Comparison of ENCODE assay signal across 29 cellular contexts in the genomic region with DNA sequence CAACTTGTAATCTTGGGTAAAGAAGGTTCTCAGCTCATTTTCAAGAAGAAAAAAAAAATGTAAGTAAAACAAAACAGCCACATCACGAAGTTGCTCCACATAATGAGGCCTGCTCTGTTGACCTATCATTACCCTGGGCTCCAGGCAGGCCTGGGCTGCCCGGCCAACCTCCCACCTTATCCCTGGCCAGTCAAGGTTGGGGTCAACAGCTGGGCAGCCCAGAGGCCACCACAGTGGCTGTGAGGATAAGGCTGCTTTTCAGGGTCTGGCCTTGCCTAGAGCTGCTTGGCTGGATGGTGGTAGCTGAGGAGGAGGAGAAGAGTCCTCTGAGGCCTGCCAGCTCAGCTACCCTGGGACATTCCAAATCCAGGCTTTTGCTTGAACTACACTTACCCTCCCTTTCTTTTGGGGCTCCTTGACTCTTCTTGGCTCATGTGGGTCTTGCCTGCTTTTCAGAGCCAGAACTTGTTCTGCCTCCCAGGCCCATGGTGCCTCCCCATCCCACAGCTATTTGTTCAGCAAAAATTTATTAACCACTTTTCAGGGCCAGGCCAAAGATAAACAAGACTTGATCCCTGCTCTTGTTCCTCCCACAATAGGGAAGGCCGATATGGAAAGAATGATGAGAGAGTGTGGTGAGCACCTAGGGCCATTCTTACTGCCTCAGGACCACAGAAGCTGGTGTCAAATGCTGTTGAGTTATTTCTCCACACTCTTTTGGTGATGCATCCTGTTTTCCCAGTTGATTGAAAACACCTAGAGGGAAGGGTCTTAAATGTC.
"Had no signal": no experiment of that assay in that cellular context is flagged by ENCODE, and none has a peak within 500 bp of the region (broad histone marks: within the 10 kb centered on the region; RNA-seq: fewer than 3 reads in every experiment).

No MANE protein-coding gene starts in this region.

- H3K9me3 ChIP-seq: esophagus squamous epithelium, heart right ventricle, left ventricle myocardium inferior, lower lobe of right lung, right atrium auricular region, sigmoid colon, transverse colon, upper lobe of right lung, uterus had no signal

- FAIRE-seq: endometrium had no signal

- H3K79me2 ChIP-seq: parathyroid adenoma had no signal

- H3K9ac ChIP-seq: parathyroid adenoma had no signal

- DNase-seq: cortex of kidney; effector memory CD8-positive, alpha-beta T cell; erythroblast; esophagus squamous epithelium; foreskin melanocyte; glutamatergic neuron; heart right ventricle; hypothalamus; immature natural killer cell; islet precursor cell; kidney glomerular epithelial cell; left colon; left ventricle myocardium inferior; lower lobe of right lung; naive B cell; sigmoid colon; stimulated activated CD4-positive, alpha-beta T cell treated with anti-CD3 and anti-CD28 coated beads, Interleukin-2, amount 100 ng/mL, for 24 hours; stimulated activated CD4-positive, alpha-beta T cell treated with anti-CD3 and anti-CD28 coated beads, Interleukin-4, amount 100 ng/mL, for 24 hours; stimulated activated naive CD8-positive, alpha-beta T cell treated with anti-CD3 and anti-CD28 coated beads, Interleukin-15, Interleukin-2, amounts not matched to agents 100 U/mL and 50 U/mL, for 24 hours; transverse colon; upper lobe of right lung; uterus had no signal

- H3K4me3 Mint-ChIP-seq: effector memory CD8-positive, alpha-beta T cell; immature natural killer cell; natural killer cell treated with Interleukin-12 subunit alpha and Interleukin-12 subunit beta and Interleukin-15 and Interleukin-18, amount 100 ng/mL, for 72 hours; neural crest cell; stimulated activated memory B cell treated with anti-CD40 and anti-IgM and Interleukin-4, amounts not matched to agents 10 μg/mL and 1 μg/mL and 100 μg/mL, for 72 hours had no signal

- H3K36me3 Mint-ChIP-seq: immature natural killer cell; naive B cell; natural killer cell treated with Interleukin-12 subunit alpha and Interleukin-12 subunit beta and Interleukin-15 and Interleukin-18, amount 100 ng/mL, for 72 hours; stimulated activated memory B cell treated with anti-CD40 and anti-IgM and Interleukin-4, amounts not matched to agents 10 μg/mL and 1 μg/mL and 100 μg/mL, for 72 hours had no signal

- H3K27ac ChIP-seq: esophagus squamous epithelium, heart right ventricle, left ventricle myocardium inferior, lower lobe of right lung, parathyroid adenoma, right atrium auricular region, sigmoid colon, transverse colon, upper lobe of right lung, uterus had no signal

- H3K4me1 ChIP-seq: parathyroid adenoma, uterus had no signal

- H3K27me3 Mint-ChIP-seq: effector memory CD8-positive, alpha-beta T cell; naive B cell; stimulated activated memory B cell treated with anti-CD40 and anti-IgM and Interleukin-4, amounts not matched to agents 10 μg/mL and 1 μg/mL and 100 μg/mL, for 72 hours had no signal

- H3K27me3 ChIP-seq: esophagus squamous epithelium, heart right ventricle, right atrium auricular region, sigmoid colon, transverse colon, upper lobe of right lung, uterus had no signal

- H3K27ac Mint-ChIP-seq: natural killer cell treated with Interleukin-12 subunit alpha and Interleukin-12 subunit beta and Interleukin-15 and Interleukin-18, amount 100 ng/mL, for 72 hours; progenitor cell of endocrine pancreas; stimulated activated memory B cell treated with anti-CD40 and anti-IgM and Interleukin-4, amounts not matched to agents 10 μg/mL and 1 μg/mL and 100 μg/mL, for 72 hours had no signal

- H2AFZ ChIP-seq: parathyroid adenoma had no signal

- H3K4me1 Mint-ChIP-seq: immature natural killer cell had no signal

- H3K36me3 ChIP-seq: esophagus squamous epithelium, heart right ventricle, left ventricle myocardium inferior, lower lobe of right lung, right atrium auricular region, sigmoid colon, transverse colon, upper lobe of right lung, uterus had no signal

- H3K9me3 Mint-ChIP-seq: effector memory CD8-positive, alpha-beta T cell; immature natural killer cell; natural killer cell treated with Interleukin-12 subunit alpha and Interleukin-12 subunit beta and Interleukin-15 and Interleukin-18, amount 100 ng/mL, for 72 hours; stimulated activated memory B cell treated with anti-CD40 and anti-IgM and Interleukin-4, amounts not matched to agents 10 μg/mL and 1 μg/mL and 100 μg/mL, for 72 hours had no signal

- H3K4me3 ChIP-seq: esophagus squamous epithelium, heart right ventricle, left ventricle myocardium inferior, lower lobe of right lung, right atrium auricular region, sigmoid colon, transverse colon, upper lobe of right lung, uterus had no signal

- ATAC-seq: effector memory CD8-positive, alpha-beta T cell; left colon; lower lobe of right lung; stimulated activated memory B cell treated with anti-CD40 and anti-IgM and Interleukin-4, amounts not matched to agents 10 μg/mL and 1 μg/mL and 100 μg/mL, for 72 hours; stimulated activated naive CD8-positive, alpha-beta T cell treated with anti-CD3 and anti-CD28 coated beads, Interleukin-15, Interleukin-2, amounts not matched to agents 100 U/mL and 50 U/mL, for 24 hours; upper lobe of right lung had no signal
